In genomic region chr1:21924503-21925005, GRCh38 we compare ENCODE assay signal across 13 cellular contexts. TPM values are rescaled to one million over a fixed set of nuclear protein-coding genes. Genes with fewer than 3 reads are reported as not detected.
DNase-seq lines count a peak whose midpoint lies in the region; ATAC-seq, FAIRE-seq and TF ChIP-seq lines count a peak whose summit lies in the region.
"Had no signal": no experiment of that assay in that cellular context is flagged by ENCODE, and none has a peak within 500 bp of the region (broad histone marks: within the 10 kb centered on the region; RNA-seq: fewer than 3 reads in every experiment).

No MANE protein-coding gene starts in this region.

- H3K9me3 ChIP-seq in kidney (ENCODE audit: control insufficient read depth in 1 of 2, low read length in 2 of 2) = no peaks in the 10 kb centered on the region
- no peaks in the 10 kb centered on the region for H3K9me3 ChIP-seq in skeletal muscle satellite cell (replicated peaks; ENCODE audit: low read length)
- no peaks in the 10 kb centered on the region for H3K9me3 ChIP-seq in BE2C
- H3K9me3 ChIP-seq in pancreas = no peaks in the 10 kb centered on the region

- peaks cover 40% of the 10 kb centered on the region for H3K4me1 Mint-ChIP-seq in GM23338
- peaks cover 41% of the 10 kb centered on the region for H3K4me1 Mint-ChIP-seq in WTC11

- H3F3A ChIP-seq in GM23338 (replicated peaks; ENCODE audit: low read depth) = 0 out of 2 replicates have a peak, but pooled peaks cover 5% of the 10 kb centered on the region

- H3K4me3 ChIP-seq in GM23338 (no peak overlapping the region), kidney (ENCODE audit: low read length in 2 of 2) (no peak overlapping the region), skeletal muscle satellite cell (ENCODE audit: low read length) (no peak overlapping the region), BE2C (ENCODE audit: low read depth, low read length) (no peak overlapping the region), pancreas (no peak overlapping the region)

- H3K36me3 ChIP-seq in GM23338 (ENCODE audit: insufficient read depth) (no peaks in the 10 kb centered on the region), kidney (ENCODE audit: control insufficient read depth in 1 of 2, insufficient read depth in 2 of 2, low read length in 2 of 2) (no peaks in the 10 kb centered on the region), skeletal muscle satellite cell (ENCODE audit: insufficient read depth, low read length) (peaks cover 20% of the 10 kb centered on the region), BE2C (no peaks in the 10 kb centered on the region), pancreas (no peaks in the 10 kb centered on the region)

- H3K9ac ChIP-seq in kidney (ENCODE audit: low read length in 2 of 2) (no peak overlapping the region), skeletal muscle satellite cell (ENCODE audit: low read depth, low read length) (peak overlapping the region; percentile 52)

- intact Hi-C loops in kidney (cut with DNase I) (no loop called here), pancreas (cut with DNase I) (loop anchor here in 1 of 3 donors (5.0 kb wide), 1 partner anchor 47 kb away; no protein-coding TSS in a partner anchor)

- 73% methylated on average over 5 of the region's 5 CpGs for WGBS in pancreas, 2 donors

- DNase-seq in GM23338 (ENCODE audit: low spot score) = no peak
- no peak for DNase-seq in WTC11 (ENCODE audit: low spot score)
- peak; percentile 72 for DNase-seq in kidney
- DNase-seq in BE2C = no peak
- no peak for DNase-seq in DMS79 treated with DMSO at 0.1 percent for 48 hours (lab: John Stamatoyannopoulos, UW)
- no peak for DNase-seq in pancreas
- DNase-seq in T-helper 1 cell = no peak
- DNase-seq: activated CD4-positive, alpha-beta memory T cell treated with anti-CD3 and anti-CD28 coated beads for 36 hours; NCI-H1930 had no signal

- H3K9me2 ChIP-seq in GM23338 (ENCODE audit: insufficient read depth) = no peaks in the 10 kb centered on the region

- CTCF ChIA-PET in WTC11 (lab: Charles Lee) = interaction anchor here (1.6 kb wide), 1 partner anchor 22 kb away, joined by 4 read pairs; no protein-coding TSS in a partner anchor

- POLR2A ChIA-PET in WTC11 (lab: Charles Lee) = no interaction called here

- H3K9me3 Mint-ChIP-seq in GM23338 = no peaks in the 10 kb centered on the region
- H3K9me3 Mint-ChIP-seq in WTC11 = no peaks in the 10 kb centered on the region
- H3K9me3 Mint-ChIP-seq: activated CD4-positive, alpha-beta memory T cell treated with anti-CD3 and anti-CD28 coated beads for 36 hours had no signal

- FAIRE-seq in kidney (lab: Jason Lieb, UNC) (no peak), pancreas (lab: Jason Lieb, UNC) (no peak)

- H3K27ac Mint-ChIP-seq in GM23338 (0 out of 2 replicates have a peak overlapping the region, but pooled peaks have one; percentile 0), WTC11 (peak overlapping the region; percentile 17; the same call in 1 of the 2 replicates)
- H3K27ac Mint-ChIP-seq: activated CD4-positive, alpha-beta memory T cell treated with anti-CD3 and anti-CD28 coated beads for 36 hours had no signal

- H3K4me1 ChIP-seq in GM23338 (ENCODE audit: insufficient read depth) = peaks cover 26% of the 10 kb centered on the region
- peaks cover 50 to 66% of the 10 kb centered on the region in 2 donors for H3K4me1 ChIP-seq in kidney (ENCODE audit: control insufficient read depth in 1 of 2, insufficient read depth in 1 of 2, low read depth in 1 of 2, low read length in 2 of 2)
- H3K4me1 ChIP-seq in skeletal muscle satellite cell (ENCODE audit: control insufficient read depth, insufficient read depth, low read length) = peaks cover 81% of the 10 kb centered on the region
- no peaks in the 10 kb centered on the region for H3K4me1 ChIP-seq in BE2C
- H3K4me1 ChIP-seq in pancreas = peaks cover 12 to 13% (median 12%) of the 10 kb centered on the region in 3 donors

- no peaks in the 10 kb centered on the region; the same call in 1 of the 2 replicates for H4K20me1 ChIP-seq in GM23338 (replicated peaks; ENCODE audit: insufficient read depth)

- no peak overlapping the region for H2AFZ ChIP-seq in GM23338

- no peak for ATAC-seq in GM23338
- no peak for ATAC-seq in WTC11
- no peak for ATAC-seq in pancreas

- H3K27me3 Mint-ChIP-seq in GM23338 (ENCODE audit: insufficient read depth, low read depth, poor library complexity) = peaks cover 17% of the 10 kb centered on the region
- no peaks in the 10 kb centered on the region for H3K27me3 Mint-ChIP-seq in WTC11 (ENCODE audit: low read depth)
- H3K27me3 Mint-ChIP-seq: activated CD4-positive, alpha-beta memory T cell treated with anti-CD3 and anti-CD28 coated beads for 36 hours had no signal

- H3K27me3 ChIP-seq in GM23338 (ENCODE audit: insufficient read depth) = no peaks in the 10 kb centered on the region
- no peaks in the 10 kb centered on the region for H3K27me3 ChIP-seq in skeletal muscle satellite cell (ENCODE audit: control insufficient read depth, insufficient read depth, low read length)
- no peaks in the 10 kb centered on the region for H3K27me3 ChIP-seq in BE2C
- no peaks in the 10 kb centered on the region for H3K27me3 ChIP-seq in pancreas

- H3K36me3 Mint-ChIP-seq in GM23338 (ENCODE audit: low read depth) (peaks cover 7% of the 10 kb centered on the region; the same call in 2 of the 3 replicates), WTC11 (peaks cover 4% of the 10 kb centered on the region)
- H3K36me3 Mint-ChIP-seq: activated CD4-positive, alpha-beta memory T cell treated with anti-CD3 and anti-CD28 coated beads for 36 hours had no signal

- H3K4me3 Mint-ChIP-seq in GM23338 = no peak overlapping the region
- H3K4me3 Mint-ChIP-seq in WTC11 = no peak overlapping the region
- H3K4me3 Mint-ChIP-seq: activated CD4-positive, alpha-beta memory T cell treated with anti-CD3 and anti-CD28 coated beads for 36 hours had no signal

- H3K27ac ChIP-seq in GM23338 (ENCODE audit: low read depth) = no peak overlapping the region
- H3K27ac ChIP-seq in kidney (ENCODE audit: low read depth in 2 of 2, low read length in 2 of 2) = peak overlapping the region in 1 of 2 donors; percentile 29
- peak overlapping the region in 1 of 4 donors; percentile 44 for H3K27ac ChIP-seq in pancreas

- TF ChIP-seq CTCF in GM23338 (conservative IDR thresholded peaks at IDR 0.05; ENCODE audit: low read depth in 2 of 2) (no peak), WTC11 (IDR thresholded peaks at IDR 0.05) (no peak), kidney (IDR thresholded peaks at IDR 0.05; ENCODE audit: borderline replicate concordance, extremely low read depth, insufficient read depth) (no peak), BE2C (IDR thresholded peaks at IDR 0.05; ENCODE audit: low read depth, low read length) (no peak), pancreas (IDR thresholded peaks at IDR 0.05) (no peak)

- H3K4me2 ChIP-seq in GM23338 (no peak overlapping the region), skeletal muscle satellite cell (ENCODE audit: low read length) (no peak overlapping the region)

- peaks cover 16% of the 10 kb centered on the region for H3K79me2 ChIP-seq in GM23338 (replicated peaks; ENCODE audit: insufficient read depth)

TF ChIP-seq in GM23338, 12 proteins besides CTCF, POLR2A, EP300 and RAD21:
- TF ChIP-seq EZH2phosphoT487 (IDR thresholded peaks at IDR 0.05; ENCODE audit: unreplicated experiment) = no peak

TF ChIP-seq in WTC11, 78 proteins besides CTCF, POLR2A, EP300 and RAD21 (continues in another document):
- TF ChIP-seq ZSCAN18 (CRISPR knock-in tag; IDR thresholded peaks at IDR 0.05) = no peak
- TF ChIP-seq CDX4 (CRISPR knock-in tag; IDR thresholded peaks at IDR 0.05; ENCODE audit: borderline replicate concordance) = no peak
- no peak for TF ChIP-seq ZNF671 (CRISPR knock-in tag; IDR thresholded peaks at IDR 0.05)
- TF ChIP-seq RELA (CRISPR knock-in tag; IDR thresholded peaks at IDR 0.05; ENCODE audit: borderline replicate concordance) = no peak

RNA-seq across cellular contexts. Expression of gene HSPG2, which starts 12.6 kb away (rescaled TPM):
- total RNA-seq in GM23338 (2014; rRNA removed; shearing (Covaris generic)) = 47.8 and 70.8 TPM in 2 replicates
- 13.3 and 14.9 TPM in 2 replicates for polyA plus RNA-seq in GM23338 (2016; fragmentation: Nextera tagmentation; extraction: Ambion mirVana)
- 120 to 127 TPM (median 120 TPM) in 3 replicates for total RNA-seq in WTC11 (2021)
- 510 TPM for total RNA-seq in kidney
- 60.4 TPM for polyA plus RNA-seq in kidney (ENCODE audit: insufficient read depth, low read depth, low replicate concordance)
- total RNA-seq in skeletal muscle satellite cell (2012; rRNA removed) = 149 and 214 TPM in 2 replicates
- polyA plus RNA-seq in BE2C (2012; ENCODE audit: insufficient read depth, insufficient read length, low read depth) = 1.8 TPM
- 100 to 1,000 TPM in 2 of 6 donors, 10 to 100 TPM in 4; 50.4 to 164 (median 63.9) TPM for total RNA-seq in pancreas
- polyA plus RNA-seq in pancreas = 100 to 1,000 TPM in 1 of 2 donors, 10 to 100 TPM in 1; 53.9 to 123 TPM

RNA-seq across cellular contexts. Expression of gene CELA3B, which starts 52.3 kb away (rescaled TPM):
- total RNA-seq in GM23338 (2014; rRNA removed; shearing (Covaris generic)) = not detected in 2 replicates
- polyA plus RNA-seq in GM23338 (2016; fragmentation: Nextera tagmentation; extraction: Ambion mirVana) (not detected in 2 replicates), kidney (ENCODE audit: insufficient read depth, low read depth, low replicate concordance) (not detected), pancreas (over 10,000 TPM in 1 of 2 donors, 1,000 to 10,000 TPM in 1; 6,851 to 15,141 TPM)
- total RNA-seq in WTC11 (2021) (4.4 to 6.7 TPM (median 5.0 TPM) in 3 replicates), kidney (not detected), pancreas (over 10,000 TPM in 4 of 6 donors, 1,000 to 10,000 TPM in 2; 2,923 to 21,242 (median 14,470) TPM)
- total RNA-seq in skeletal muscle satellite cell (2012; rRNA removed) = not detected in 2 replicates
- not detected for polyA plus RNA-seq in BE2C (2012; ENCODE audit: insufficient read depth, insufficient read length, low read depth)
- total RNA-seq: activated CD4-positive, alpha-beta memory T cell treated with anti-CD3 and anti-CD28 coated beads for 36 hours; fibroblast of lung; lower leg skin; temporal lobe had no signal
- polyA plus RNA-seq: fibroblast of lung had no signal

Comparison
In these comparisons a context has a peak if more than half of its experiments do, and no peak if none do; other contexts are left out.
1. RNA of gene CELA3B, which starts 52.3 kb away (total RNA-seq): 2,923 to 21,242 TPM in pancreas; 4.4 to 6.7 TPM in WTC11, not detected in GM23338 and not detected in kidney (single experiment); every median in the first group is over 100 times any median in the second.